In genomic region chr6:47069156-47069555, GRCh38 we compare ENCODE assay signal across 18 cellular contexts. TPM values are rescaled to one million over a fixed set of nuclear protein-coding genes. Genes with fewer than 3 reads are reported as not detected.
"Had no signal": no experiment of that assay in that cellular context is flagged by ENCODE, and none has a peak within 500 bp of the region (broad histone marks: within the 10 kb centered on the region; RNA-seq: fewer than 3 reads in every experiment).

No MANE protein-coding gene starts in this region.

- DNase-seq: IMR-90, Karpas-422, KG1, MM.1S, NCI-H1092 treated with DMSO at 0.1 percent for 48 hours, NCI-H1436, NCI-H187, NCI-H2029, NCI-H2081 treated with DMSO at 0.1 percent for 48 hours, NCI-H2227 treated with DMSO at 0.1 percent for 48 hours, NCI-H524, NCI-H526 treated with DMSO at 0.1 percent for 48 hours, NCI-H748 treated with DMSO at 0.1 percent for 48 hours, SHP77 treated with DMSO at 0.1 percent for 48 hours, SJCRH30 had no signal

- H3K27me3 ChIP-seq: SJCRH30 had no signal

- H3K9me3 ChIP-seq: SJCRH30 had no signal

- H3K36me3 ChIP-seq: SJCRH30 had no signal

- H3K4me3 ChIP-seq: SJCRH30 had no signal

- H3K27ac ChIP-seq: SJCRH30 had no signal

- FAIRE-seq: HepG2 had no signal

RNA-seq across cellular contexts. Expression of gene ADGRF1, which starts 27.0 kb away (rescaled TPM):
- total RNA-seq: HepG2, IMR-90, NCI-H460, Right ventricle myocardium inferior, SJCRH30 had no signal
